Comparison of ENCODE assay signal across 17 cellular contexts in genomic region chr5:111076076-111076475, GRCh38. TPM values are rescaled to one million over a fixed set of nuclear protein-coding genes. Genes with fewer than 3 reads are reported as not detected.
"Had no signal": no experiment of that assay in that cellular context is flagged by ENCODE, and none has a peak within 500 bp of the region (broad histone marks: within the 10 kb centered on the region; RNA-seq: fewer than 3 reads in every experiment).

No MANE protein-coding gene starts in this region.

- FAIRE-seq: endometrium had no signal

- ATAC-seq: naive thymus-derived CD4-positive, alpha-beta T cell had no signal

- H3K4me3 Mint-ChIP-seq: activated CD4-positive, alpha-beta T cell treated with anti-CD3 and anti-CD28 coated beads for 36 hours; activated CD8-positive, alpha-beta T cell treated with anti-CD3 and anti-CD28 coated beads for 36 hours; activated naive CD8-positive, alpha-beta T cell treated with anti-CD3 and anti-CD28 coated beads, Interleukin-2, amount 10 ng/mL, durations not matched to agents 7 days and 5 days; naive thymus-derived CD4-positive, alpha-beta T cell; stimulated activated effector memory CD8-positive, alpha-beta T cell treated with anti-CD3 and anti-CD28 coated beads, Interleukin-12 subunit alpha, Interleukin-12 subunit beta, amount 100 ng/mL, for 72 hours; type B pancreatic cell had no signal

- H3K9me3 ChIP-seq: ascending aorta, esophagus muscularis mucosa, lower lobe of right lung, suprapubic skin had no signal

- H3K4me3 ChIP-seq: ascending aorta, esophagus muscularis mucosa, hepatocyte, lower lobe of right lung, smooth muscle cell, suprapubic skin had no signal

- H3K4me2 ChIP-seq: hepatocyte, smooth muscle cell had no signal

- H3K79me2 ChIP-seq: hepatocyte had no signal

- DNase-seq: activated CD4-positive, alpha-beta T cell treated with anti-CD3 and anti-CD28 coated beads for 36 hours; activated CD8-positive, alpha-beta memory T cell treated with anti-CD3 and anti-CD28 coated beads, Interleukin-2, amount 50 U/mL, for 4 hours; activated CD8-positive, alpha-beta T cell treated with anti-CD3 and anti-CD28 coated beads for 36 hours; activated gamma-delta T cell treated with Interleukin-2 at 50 U/mL for 16 hours; activated naive CD8-positive, alpha-beta T cell treated with anti-CD3 and anti-CD28 coated beads, Interleukin-2, amount 10 ng/mL, durations not matched to agents 7 days and 5 days; activated T-cell treated with anti-CD3 and anti-CD28 coated beads, Interleukin-2, amount 50 U/mL, for 72 hours; lower lobe of right lung; naive thymus-derived CD4-positive, alpha-beta T cell; T-helper 9 cell had no signal

- H3K36me3 Mint-ChIP-seq: stimulated activated effector memory CD8-positive, alpha-beta T cell treated with anti-CD3 and anti-CD28 coated beads, Interleukin-12 subunit alpha, Interleukin-12 subunit beta, amount 100 ng/mL, for 72 hours; type B pancreatic cell had no signal

- H3K36me3 ChIP-seq: ascending aorta, esophagus muscularis mucosa, lower lobe of right lung, suprapubic skin had no signal

- H3K9me3 Mint-ChIP-seq: activated CD8-positive, alpha-beta T cell treated with anti-CD3 and anti-CD28 coated beads for 36 hours; activated naive CD8-positive, alpha-beta T cell treated with anti-CD3 and anti-CD28 coated beads, Interleukin-2, amount 10 ng/mL, durations not matched to agents 7 days and 5 days; activated T-cell treated with anti-CD3 and anti-CD28 coated beads, Interleukin-2, amount 50 U/mL, for 72 hours; naive thymus-derived CD4-positive, alpha-beta T cell; stimulated activated effector memory CD8-positive, alpha-beta T cell treated with anti-CD3 and anti-CD28 coated beads, Interleukin-12 subunit alpha, Interleukin-12 subunit beta, amount 100 ng/mL, for 72 hours; type B pancreatic cell had no signal

- H2AFZ ChIP-seq: hepatocyte had no signal

- H3K27ac Mint-ChIP-seq: activated CD8-positive, alpha-beta T cell treated with anti-CD3 and anti-CD28 coated beads for 36 hours; activated naive CD8-positive, alpha-beta T cell treated with anti-CD3 and anti-CD28 coated beads, Interleukin-2, amount 10 ng/mL, durations not matched to agents 7 days and 5 days; naive thymus-derived CD4-positive, alpha-beta T cell; stimulated activated effector memory CD8-positive, alpha-beta T cell treated with anti-CD3 and anti-CD28 coated beads, Interleukin-12 subunit alpha, Interleukin-12 subunit beta, amount 100 ng/mL, for 72 hours; type B pancreatic cell had no signal

- H3K27ac ChIP-seq: ascending aorta, esophagus muscularis mucosa, hepatocyte, lower lobe of right lung, suprapubic skin had no signal

- H3K27me3 ChIP-seq: ascending aorta, esophagus muscularis mucosa had no signal

RNA-seq across cellular contexts. Expression of gene TSLP, which starts 4.6 kb away (rescaled TPM):
- total RNA-seq: ascending aorta had no signal
- polyA plus RNA-seq: naive thymus-derived CD4-positive, alpha-beta T cell had no signal
